Comparison of ENCODE assay signal across 19 cellular contexts in the genomic region with DNA sequence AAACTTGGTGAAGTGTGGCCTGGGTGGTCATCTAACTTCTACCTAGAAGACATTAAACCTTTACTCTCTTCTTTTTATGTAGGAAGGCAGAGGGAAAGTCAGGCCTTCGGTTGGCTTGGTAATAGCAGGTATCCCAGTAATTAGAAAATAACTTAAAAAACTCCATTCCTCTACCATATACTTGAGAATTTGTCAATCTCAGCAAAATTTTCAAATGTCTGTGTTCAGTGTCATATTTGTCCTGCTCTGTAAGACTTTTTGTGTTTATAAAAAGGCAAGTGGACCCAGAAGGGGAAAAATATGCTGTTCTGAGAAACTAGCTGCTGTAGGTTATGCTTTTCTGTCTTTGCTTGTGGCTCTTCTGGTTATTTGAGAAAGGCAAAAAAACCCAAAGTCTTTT. TPM values are rescaled to one million over a fixed set of nuclear protein-coding genes. Genes with fewer than 3 reads are reported as not detected.
DNase-seq lines count a peak whose midpoint lies in the region; ATAC-seq, FAIRE-seq and TF ChIP-seq lines count a peak whose summit lies in the region.
"Had no signal": no experiment of that assay in that cellular context is flagged by ENCODE, and none has a peak within 500 bp of the region (broad histone marks: within the 10 kb centered on the region; RNA-seq: fewer than 3 reads in every experiment).

No MANE protein-coding gene starts in this region.

- H3K9me3 ChIP-seq in HepG2 (ENCODE audit: low read length) (no peaks in the 10 kb centered on the region), right lobe of liver (no peaks in the 10 kb centered on the region)
- no peaks in the 10 kb centered on the region for H3K9me3 ChIP-seq in effector memory CD4-positive, alpha-beta T cell (ENCODE audit: control insufficient read depth, low read length)
- H3K9me3 ChIP-seq: MG63, thoracic aorta had no signal

- TF ChIP-seq EP300 in HepG2 (IDR thresholded peaks at IDR 0.05; ENCODE audit: low read depth in 2 of 2, low read length in 2 of 2) (no peak), HepG2 (CRISPR knock-in tag; IDR thresholded peaks at IDR 0.05; ENCODE audit: borderline replicate concordance) (no peak)

- no peaks in the 10 kb centered on the region for H3K9me3 Mint-ChIP-seq in activated CD4-positive, alpha-beta memory T cell treated with anti-CD3 and anti-CD28 coated beads, Interleukin-2, amount 10 ng/mL, durations not matched to agents 7 days and 5 days
- H3K9me3 Mint-ChIP-seq in immature natural killer cell = no peaks in the 10 kb centered on the region
- H3K9me3 Mint-ChIP-seq: brain had no signal

- intact Hi-C loops in HepG2 (cut with micrococcal nuclease; ENCODE audit: unreplicated experiment) (no loop called here), right lobe of liver (cut with DNase I) (no loop called here)

- no peaks in the 10 kb centered on the region for H4K20me1 ChIP-seq in HepG2 (ENCODE audit: insufficient read depth, low read length)

- in situ Hi-C loops in HepG2 (cut with HindIII; ENCODE audit: extremely low pct_ligation_motif_present, low pct_unique_long_range_greater_than_20kb) = no loop called here

- no peak overlapping the region for H3K4me3 Mint-ChIP-seq in activated CD4-positive, alpha-beta memory T cell treated with anti-CD3 and anti-CD28 coated beads, Interleukin-2, amount 10 ng/mL, durations not matched to agents 7 days and 5 days
- H3K4me3 Mint-ChIP-seq in immature natural killer cell = peak overlapping the region in 1 of 5 donors; percentile 36

- no peak for FAIRE-seq in HepG2 (lab: Jason Lieb, UNC)
- FAIRE-seq: HTR-8/SVneo had no signal

- H3K36me3 Mint-ChIP-seq in activated CD4-positive, alpha-beta memory T cell treated with anti-CD3 and anti-CD28 coated beads, Interleukin-2, amount 10 ng/mL, durations not matched to agents 7 days and 5 days (ENCODE audit: low read depth) = peaks cover 55% of the 10 kb centered on the region
- H3K36me3 Mint-ChIP-seq in immature natural killer cell = peaks cover 8 to 14% (median 10%) of the 10 kb centered on the region in 3 donors

- ATAC-seq in HepG2 (no peak), right lobe of liver (no peak)
- ATAC-seq: esophagus mucosa, HCT116 had no signal

- CTCF ChIA-PET in HepG2 (lab: Yijun Ruan, JAX; ENCODE audit: low intra/inter-chr PET ratio, low total read pairs) = no interaction called here
- CTCF ChIA-PET in activated CD4-positive, alpha-beta memory T cell treated with anti-CD3 and anti-CD28 coated beads, Interleukin-2, amount 10 ng/mL, durations not matched to agents 7 days and 5 days (lab: Charles Lee) = interaction anchor here (1.0 to 1.2 kb wide), 2 partner anchors 19 to 23 kb away, joined by 3 read pairs; no protein-coding TSS in a partner anchor

- no peak overlapping the region for H3K27ac ChIP-seq in HepG2 (ENCODE audit: extremely low read length, insufficient read depth, low read length)
- no peak overlapping the region for H3K27ac ChIP-seq in right lobe of liver
- no peak overlapping the region for H3K27ac ChIP-seq in effector memory CD4-positive, alpha-beta T cell (ENCODE audit: insufficient read depth, low read length, poor library complexity, severe bottlenecking)
- H3K27ac ChIP-seq: thoracic aorta had no signal

- H2AFZ ChIP-seq in HepG2 (ENCODE audit: low read length) = no peak overlapping the region

- no peaks in the 10 kb centered on the region for H3K27me3 Mint-ChIP-seq in activated CD4-positive, alpha-beta memory T cell treated with anti-CD3 and anti-CD28 coated beads, Interleukin-2, amount 10 ng/mL, durations not matched to agents 7 days and 5 days
- H3K27me3 Mint-ChIP-seq in immature natural killer cell (ENCODE audit: low read depth in 3 of 3) = peaks cover 0 to 4% (median 1%) of the 10 kb centered on the region in 3 donors

- no peak overlapping the region for H3K4me2 ChIP-seq in HepG2 (ENCODE audit: low read depth, low read length)

- H3K9ac ChIP-seq in HepG2 (ENCODE audit: insufficient read depth, low read depth, low read length) = no peak overlapping the region

- peaks cover 2 to 4% of the 10 kb centered on the region in 2 experiments; a peak in 2 of 5 replicates for H3K36me3 ChIP-seq in HepG2 (replicated peaks in 1 of 2; ENCODE audit: control insufficient read depth in 1 of 2, insufficient read depth in 2 of 2, low read length in 2 of 2)
- H3K36me3 ChIP-seq in right lobe of liver = peaks cover 0 to 11% (median 5%) of the 10 kb centered on the region in 4 donors
- peaks cover 13% of the 10 kb centered on the region for H3K36me3 ChIP-seq in effector memory CD4-positive, alpha-beta T cell (ENCODE audit: control insufficient read depth, insufficient read depth, low read length)

- peak overlapping the region; percentile 60 for H3K27ac Mint-ChIP-seq in activated CD4-positive, alpha-beta memory T cell treated with anti-CD3 and anti-CD28 coated beads, Interleukin-2, amount 10 ng/mL, durations not matched to agents 7 days and 5 days
- H3K27ac Mint-ChIP-seq in immature natural killer cell = peak overlapping the region; percentile 51 to 87 (median 74)

- DNase-seq in HepG2 (ENCODE audit: low spot score) (no peak), right lobe of liver (no peak), immature natural killer cell (no peak), hypothalamus (lab: John Stamatoyannopoulos, UW) (no peak), inferior parietal cortex (ENCODE audit: extremely low spot score) (no peak)
- DNase-seq in activated CD4-positive, alpha-beta memory T cell treated with anti-CD3 and anti-CD28 coated beads, Interleukin-2, amount 10 ng/mL, durations not matched to agents 7 days and 5 days = no peak
- DNase-seq in effector memory CD4-positive, alpha-beta T cell = no peak
- DNase-seq: activated CD4-positive, alpha-beta T cell treated with anti-CD3 and anti-CD28 coated beads for 4 hours; C1 segment of cervical spinal cord; islet precursor cell; MG63; NCI-H187; occipital lobe; stimulated activated CD4-positive, alpha-beta T cell treated with anti-CD3 and anti-CD28 coated beads, Interleukin-4, amount 100 ng/mL, for 1 hour had no signal

- H3K79me2 ChIP-seq in HepG2 (ENCODE audit: insufficient read depth, low read length) = peaks cover 36% of the 10 kb centered on the region

- no peak for TF ChIP-seq RAD21 in HepG2 (CRISPR knock-in tag; IDR thresholded peaks at IDR 0.05)

- no peaks in the 10 kb centered on the region for H3K27me3 ChIP-seq in HepG2 (ENCODE audit: control insufficient read depth in 1 of 2, insufficient read depth in 2 of 2, low read length in 2 of 2)
- no peaks in the 10 kb centered on the region for H3K27me3 ChIP-seq in right lobe of liver
- no peaks in the 10 kb centered on the region for H3K27me3 ChIP-seq in effector memory CD4-positive, alpha-beta T cell (replicated peaks; ENCODE audit: control insufficient read depth, insufficient read depth, low read length, poor library complexity, severe bottlenecking)
- H3K27me3 ChIP-seq: MG63 had no signal

- TF ChIP-seq CTCF in HepG2 (CRISPR knock-in tag; IDR thresholded peaks at IDR 0.05) (no peak), right lobe of liver (IDR thresholded peaks at IDR 0.05) (no peak)

- WGBS in HepG2 (ENCODE audit: low lambda C conversion rate) = 85% methylated on average over 1 of the region's 1 CpG
- 67% methylated on average over 1 of the region's 1 CpG for WGBS in right lobe of liver (ENCODE audit: insufficient coverage, low coverage, low lambda C conversion rate, missing lambda C conversion rate)

- POLR2A ChIA-PET in HepG2 (lab: Yijun Ruan, JAX) = no interaction called here
- POLR2A ChIA-PET in activated CD4-positive, alpha-beta memory T cell treated with anti-CD3 and anti-CD28 coated beads, Interleukin-2, amount 10 ng/mL, durations not matched to agents 7 days and 5 days (lab: Charles Lee) = interaction anchor here (0.5 to 1.6 kb wide), 3 partner anchors 10 to 23 kb away, joined by 3 to 5 read pairs (median 5); no protein-coding TSS in a partner anchor

- H3K4me1 Mint-ChIP-seq in activated CD4-positive, alpha-beta memory T cell treated with anti-CD3 and anti-CD28 coated beads, Interleukin-2, amount 10 ng/mL, durations not matched to agents 7 days and 5 days = peaks cover 49% of the 10 kb centered on the region
- H3K4me1 Mint-ChIP-seq in immature natural killer cell = peaks cover 60 to 62% of the 10 kb centered on the region in 2 donors

- TF ChIP-seq POLR2A in HepG2 (IDR thresholded peaks at IDR 0.05; ENCODE audit: insufficient read depth in 1 of 2, low read depth in 2 of 2, low read length in 2 of 2) (no peak), right lobe of liver (IDR thresholded peaks at IDR 0.05) (no peak)

- BruUV-seq in HepG2 (replicated peaks; lab: Mats Ljungman, UMichigan) = no TSS peak

- H3K4me1 ChIP-seq in HepG2 (ENCODE audit: insufficient read depth, low read length) (peaks cover 49% of the 10 kb centered on the region), right lobe of liver (peaks cover 0 to 22% (median 11%) of the 10 kb centered on the region in 4 donors)
- H3K4me1 ChIP-seq in effector memory CD4-positive, alpha-beta T cell (ENCODE audit: control insufficient read depth, insufficient read depth, low read length, poor library complexity, severe bottlenecking) = peaks cover 22% of the 10 kb centered on the region

- no peak overlapping the region for H3K4me3 ChIP-seq in HepG2 (replicated peaks in 1 of 3; ENCODE audit: insufficient read depth in 1 of 3, low read depth in 2 of 3, low read length in 3 of 3)
- H3K4me3 ChIP-seq in right lobe of liver = no peak overlapping the region
- no peak overlapping the region for H3K4me3 ChIP-seq in effector memory CD4-positive, alpha-beta T cell (ENCODE audit: insufficient read depth, low read depth, low read length, poor library complexity, severe bottlenecking)
- H3K4me3 ChIP-seq: MG63, thoracic aorta had no signal

RNA-seq across cellular contexts. Expression of gene HMOX2, which starts 5.8 kb away (rescaled TPM):
- 70.4 and 82.4 TPM in 2 replicates for total RNA-seq in HepG2 (2016; rRNA removed; fragmentation: Illumina TruSeq; extraction: Trizol)
- total RNA-seq in HepG2 (2016; cell fraction: cytosol; rRNA removed; fragmentation: Illumina TruSeq; extraction: Trizol; ENCODE audit: low read depth) = 13.1 and 14.4 TPM in 2 replicates
- 66.8 and 82.9 TPM in 2 replicates for total RNA-seq in HepG2 (2016; cell fraction: insoluble cytoplasmic fraction; rRNA removed; fragmentation: Illumina TruSeq; extraction: Trizol)
- total RNA-seq in HepG2 (2016; cell fraction: membrane; rRNA removed; fragmentation: Illumina TruSeq; extraction: Trizol) = 18.9 and 22.2 TPM in 2 replicates
- total RNA-seq in HepG2 (2016; cell fraction: nucleus; rRNA removed; fragmentation: Illumina TruSeq; extraction: Trizol) = 30.8 and 32.4 TPM in 2 replicates
- 60.3 and 72.7 TPM in 2 replicates for polyA plus RNA-seq in HepG2 (2011; rRNA removed)
- polyA plus RNA-seq in HepG2 (2011; cell fraction: cytosol; rRNA removed) = 71.7 and 71.8 TPM in 2 replicates
- 26.0 and 36.8 TPM in 2 replicates for polyA plus RNA-seq in HepG2 (2011; cell fraction: nucleus; rRNA removed)
- polyA plus RNA-seq in HepG2 (2012) = 38.0 and 61.0 TPM in 2 replicates
- polyA plus RNA-seq in HepG2 (2016; cell fraction: cytosol; fragmentation: Illumina TruSeq; extraction: Trizol; ENCODE audit: low read depth) = 12.6 and 14.1 TPM in 2 replicates
- polyA plus RNA-seq in HepG2 (2016; cell fraction: insoluble cytoplasmic fraction; fragmentation: Illumina TruSeq; extraction: Trizol; ENCODE audit: low read depth) = 105 and 111 TPM in 2 replicates
- polyA plus RNA-seq in HepG2 (2016; cell fraction: membrane; fragmentation: Illumina TruSeq; extraction: Trizol; ENCODE audit: low read depth) = 15.3 and 17.8 TPM in 2 replicates
- 44.4 and 56.4 TPM in 2 replicates for polyA plus RNA-seq in HepG2 (2016; cell fraction: nucleus; fragmentation: Illumina TruSeq; extraction: Trizol; ENCODE audit: insufficient read depth, low read depth)
- polyA minus RNA-seq in HepG2 (2011; rRNA and poly(A)+ RNA removed; ENCODE audit: low replicate concordance) = 41.9 and 78.2 TPM in 2 replicates
- polyA minus RNA-seq in HepG2 (2011; cell fraction: cytosol; rRNA and poly(A)+ RNA removed) = 21.1 and 25.6 TPM in 2 replicates
- 14.3 and 27.1 TPM in 2 replicates for polyA minus RNA-seq in HepG2 (2011; cell fraction: nucleus; rRNA and poly(A)+ RNA removed)
- 10 to 100 TPM; 39.7 to 74.7 (median 55.4) TPM for total RNA-seq in right lobe of liver
- 10 to 100 TPM; 77.4 to 83.4 TPM for total RNA-seq in activated CD4-positive, alpha-beta memory T cell treated with anti-CD3 and anti-CD28 coated beads, Interleukin-2, amount 10 ng/mL, durations not matched to agents 7 days and 5 days
- polyA plus RNA-seq in immature natural killer cell = 100 to 1,000 TPM; 130 to 225 (median 196) TPM

RNA-seq across cellular contexts. Expression of gene NMRAL1, which starts 7.5 kb away (rescaled TPM):
- total RNA-seq in HepG2 (2016; rRNA removed; fragmentation: Illumina TruSeq; extraction: Trizol) (33.1 and 36.7 TPM in 2 replicates), right lobe of liver (10 to 100 TPM; 19.9 to 44.0 (median 35.5) TPM)
- 60.6 and 75.2 TPM in 2 replicates for total RNA-seq in HepG2 (2016; cell fraction: cytosol; rRNA removed; fragmentation: Illumina TruSeq; extraction: Trizol; ENCODE audit: low read depth)
- total RNA-seq in HepG2 (2016; cell fraction: insoluble cytoplasmic fraction; rRNA removed; fragmentation: Illumina TruSeq; extraction: Trizol) = 36.3 and 39.9 TPM in 2 replicates
- 52.5 and 64.2 TPM in 2 replicates for total RNA-seq in HepG2 (2016; cell fraction: membrane; rRNA removed; fragmentation: Illumina TruSeq; extraction: Trizol)
- 15.0 and 21.0 TPM in 2 replicates for total RNA-seq in HepG2 (2016; cell fraction: nucleus; rRNA removed; fragmentation: Illumina TruSeq; extraction: Trizol)
- polyA plus RNA-seq in HepG2 (2011; rRNA removed) (30.8 and 34.0 TPM in 2 replicates), immature natural killer cell (10 to 100 TPM; 46.1 to 65.3 (median 60.7) TPM)
- 41.5 and 57.5 TPM in 2 replicates for polyA plus RNA-seq in HepG2 (2011; cell fraction: cytosol; rRNA removed)
- 41.3 and 52.4 TPM in 2 replicates for polyA plus RNA-seq in HepG2 (2011; cell fraction: nucleus; rRNA removed)
- polyA plus RNA-seq in HepG2 (2012) = 17.3 and 21.3 TPM in 2 replicates
- 75.5 and 80.9 TPM in 2 replicates for polyA plus RNA-seq in HepG2 (2016; cell fraction: cytosol; fragmentation: Illumina TruSeq; extraction: Trizol; ENCODE audit: low read depth)
- polyA plus RNA-seq in HepG2 (2016; cell fraction: insoluble cytoplasmic fraction; fragmentation: Illumina TruSeq; extraction: Trizol; ENCODE audit: low read depth) = 33.0 and 34.1 TPM in 2 replicates
- polyA plus RNA-seq in HepG2 (2016; cell fraction: membrane; fragmentation: Illumina TruSeq; extraction: Trizol; ENCODE audit: low read depth) = 56.8 and 65.7 TPM in 2 replicates
- 30.1 and 31.9 TPM in 2 replicates for polyA plus RNA-seq in HepG2 (2016; cell fraction: nucleus; fragmentation: Illumina TruSeq; extraction: Trizol; ENCODE audit: insufficient read depth, low read depth)
- polyA minus RNA-seq in HepG2 (2011; rRNA and poly(A)+ RNA removed; ENCODE audit: low replicate concordance) = 40.7 and 121 TPM in 2 replicates
- 15.1 and 18.1 TPM in 2 replicates for polyA minus RNA-seq in HepG2 (2011; cell fraction: cytosol; rRNA and poly(A)+ RNA removed)
- polyA minus RNA-seq in HepG2 (2011; cell fraction: nucleus; rRNA and poly(A)+ RNA removed) = 12.9 and 15.0 TPM in 2 replicates
- total RNA-seq in activated CD4-positive, alpha-beta memory T cell treated with anti-CD3 and anti-CD28 coated beads, Interleukin-2, amount 10 ng/mL, durations not matched to agents 7 days and 5 days = 10 to 100 TPM; 49.5 to 56.2 TPM

RNA-seq across cellular contexts. Expression of gene DNAJA3, which starts 56.3 kb away (rescaled TPM):
- total RNA-seq in HepG2 (2016; rRNA removed; fragmentation: Illumina TruSeq; extraction: Trizol) (75.3 and 77.0 TPM in 2 replicates), right lobe of liver (100 to 1,000 TPM in 2 of 6 experiments, 10 to 100 TPM in 4; 36.4 to 110 (median 49.0) TPM)
- total RNA-seq in HepG2 (2016; cell fraction: cytosol; rRNA removed; fragmentation: Illumina TruSeq; extraction: Trizol; ENCODE audit: low read depth) = 25.0 and 28.5 TPM in 2 replicates
- 71.5 and 76.4 TPM in 2 replicates for total RNA-seq in HepG2 (2016; cell fraction: insoluble cytoplasmic fraction; rRNA removed; fragmentation: Illumina TruSeq; extraction: Trizol)
- 43.5 and 45.7 TPM in 2 replicates for total RNA-seq in HepG2 (2016; cell fraction: membrane; rRNA removed; fragmentation: Illumina TruSeq; extraction: Trizol)
- total RNA-seq in HepG2 (2016; cell fraction: nucleus; rRNA removed; fragmentation: Illumina TruSeq; extraction: Trizol) = 42.9 and 52.3 TPM in 2 replicates
- polyA plus RNA-seq in HepG2 (2011; rRNA removed) (79.9 and 83.3 TPM in 2 replicates), immature natural killer cell (10 to 100 TPM; 32.7 to 42.4 (median 38.7) TPM)
- 73.4 and 79.2 TPM in 2 replicates for polyA plus RNA-seq in HepG2 (2011; cell fraction: cytosol; rRNA removed)
- polyA plus RNA-seq in HepG2 (2011; cell fraction: nucleus; rRNA removed) = 121 and 132 TPM in 2 replicates
- 51.0 and 51.3 TPM in 2 replicates for polyA plus RNA-seq in HepG2 (2012)
- 9.0 and 9.9 TPM in 2 replicates for polyA plus RNA-seq in HepG2 (2016; cell fraction: cytosol; fragmentation: Illumina TruSeq; extraction: Trizol; ENCODE audit: low read depth)
- polyA plus RNA-seq in HepG2 (2016; cell fraction: insoluble cytoplasmic fraction; fragmentation: Illumina TruSeq; extraction: Trizol; ENCODE audit: low read depth) = 60.7 and 69.6 TPM in 2 replicates
- polyA plus RNA-seq in HepG2 (2016; cell fraction: membrane; fragmentation: Illumina TruSeq; extraction: Trizol; ENCODE audit: low read depth) = 16.3 and 18.8 TPM in 2 replicates
- polyA plus RNA-seq in HepG2 (2016; cell fraction: nucleus; fragmentation: Illumina TruSeq; extraction: Trizol; ENCODE audit: insufficient read depth, low read depth) = 95.3 and 101 TPM in 2 replicates
- polyA minus RNA-seq in HepG2 (2011; rRNA and poly(A)+ RNA removed; ENCODE audit: low replicate concordance) = 68.2 and 70.0 TPM in 2 replicates
- 33.7 and 41.2 TPM in 2 replicates for polyA minus RNA-seq in HepG2 (2011; cell fraction: cytosol; rRNA and poly(A)+ RNA removed)
- 60.1 and 62.8 TPM in 2 replicates for polyA minus RNA-seq in HepG2 (2011; cell fraction: nucleus; rRNA and poly(A)+ RNA removed)
- total RNA-seq in activated CD4-positive, alpha-beta memory T cell treated with anti-CD3 and anti-CD28 coated beads, Interleukin-2, amount 10 ng/mL, durations not matched to agents 7 days and 5 days = 10 to 100 TPM; 39.5 to 41.1 TPM

RNA-seq across cellular contexts. Expression of gene CDIP1, which starts 56.6 kb away (rescaled TPM):
- 56.7 and 62.2 TPM in 2 replicates for total RNA-seq in HepG2 (2016; rRNA removed; fragmentation: Illumina TruSeq; extraction: Trizol)
- total RNA-seq in HepG2 (2016; cell fraction: cytosol; rRNA removed; fragmentation: Illumina TruSeq; extraction: Trizol; ENCODE audit: low read depth) = 10.5 and 11.5 TPM in 2 replicates
- 55.3 and 56.3 TPM in 2 replicates for total RNA-seq in HepG2 (2016; cell fraction: insoluble cytoplasmic fraction; rRNA removed; fragmentation: Illumina TruSeq; extraction: Trizol)
- total RNA-seq in HepG2 (2016; cell fraction: membrane; rRNA removed; fragmentation: Illumina TruSeq; extraction: Trizol) = 41.7 and 48.7 TPM in 2 replicates
- total RNA-seq in HepG2 (2016; cell fraction: nucleus; rRNA removed; fragmentation: Illumina TruSeq; extraction: Trizol) = 31.5 and 37.8 TPM in 2 replicates
- polyA plus RNA-seq in HepG2 (2011; rRNA removed) = 31.2 and 39.1 TPM in 2 replicates
- 20.6 and 21.6 TPM in 2 replicates for polyA plus RNA-seq in HepG2 (2011; cell fraction: cytosol; rRNA removed)
- 39.4 and 47.2 TPM in 2 replicates for polyA plus RNA-seq in HepG2 (2011; cell fraction: nucleus; rRNA removed)
- 43.1 and 58.6 TPM in 2 replicates for polyA plus RNA-seq in HepG2 (2012)
- polyA plus RNA-seq in HepG2 (2016; cell fraction: cytosol; fragmentation: Illumina TruSeq; extraction: Trizol; ENCODE audit: low read depth) = 15.1 and 16.9 TPM in 2 replicates
- 81.4 and 109 TPM in 2 replicates for polyA plus RNA-seq in HepG2 (2016; cell fraction: insoluble cytoplasmic fraction; fragmentation: Illumina TruSeq; extraction: Trizol; ENCODE audit: low read depth)
- 45.4 and 52.4 TPM in 2 replicates for polyA plus RNA-seq in HepG2 (2016; cell fraction: membrane; fragmentation: Illumina TruSeq; extraction: Trizol; ENCODE audit: low read depth)
- 74.4 and 77.5 TPM in 2 replicates for polyA plus RNA-seq in HepG2 (2016; cell fraction: nucleus; fragmentation: Illumina TruSeq; extraction: Trizol; ENCODE audit: insufficient read depth, low read depth)
- polyA minus RNA-seq in HepG2 (2011; rRNA and poly(A)+ RNA removed; ENCODE audit: low replicate concordance) = 12.3 and 39.1 TPM in 2 replicates
- polyA minus RNA-seq in HepG2 (2011; cell fraction: cytosol; rRNA and poly(A)+ RNA removed) = 14.7 and 18.7 TPM in 2 replicates
- polyA minus RNA-seq in HepG2 (2011; cell fraction: nucleus; rRNA and poly(A)+ RNA removed) = 18.9 and 22.9 TPM in 2 replicates
- 10 to 100 TPM; 15.7 to 23.2 (median 18.4) TPM for total RNA-seq in right lobe of liver
- 10 to 100 TPM; 28.7 to 30.7 TPM for total RNA-seq in activated CD4-positive, alpha-beta memory T cell treated with anti-CD3 and anti-CD28 coated beads, Interleukin-2, amount 10 ng/mL, durations not matched to agents 7 days and 5 days
- polyA plus RNA-seq in immature natural killer cell = 10 to 100 TPM; 26.9 to 51.9 (median 47.8) TPM
